In the genomic region with DNA sequence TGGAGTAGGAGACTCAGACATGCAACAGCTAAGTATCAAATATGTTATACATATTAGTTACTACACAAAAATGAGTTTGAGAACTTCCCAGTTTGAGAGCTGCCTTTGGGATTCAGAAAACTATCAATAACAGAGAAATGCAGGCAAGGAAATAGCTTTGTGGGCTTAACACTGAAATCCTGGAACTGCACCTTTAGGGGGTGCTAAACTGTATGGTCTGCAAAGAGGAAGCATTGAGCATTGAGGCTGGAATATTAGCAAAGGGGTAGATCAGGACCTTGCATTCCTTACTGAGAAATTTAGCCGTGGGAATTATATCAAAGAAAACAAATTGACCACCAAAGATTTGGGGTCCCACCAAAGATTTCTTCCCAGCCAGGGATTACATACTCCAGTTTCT, we compare ENCODE assay signal across 9 cellular contexts.
DNase-seq lines count a peak whose midpoint lies in the region; TF ChIP-seq lines count a peak whose summit lies in the region.
"Had no signal": no experiment of that assay in that cellular context is flagged by ENCODE, and none has a peak within 500 bp of the region (broad histone marks: within the 10 kb centered on the region; RNA-seq: fewer than 3 reads in every experiment).

No MANE protein-coding gene starts in this region.

- BruUV-seq in mammary epithelial cell (replicated peaks; lab: Mats Ljungman, UMichigan) = no TSS peak

- H3K27ac ChIP-seq in mammary epithelial cell (ENCODE audit: insufficient read depth, low read depth, low read length) = no peak overlapping the region
- no peak overlapping the region for H3K27ac ChIP-seq in stomach
- H3K27ac ChIP-seq in vagina = no peak overlapping the region

- H3K4me1 ChIP-seq in mammary epithelial cell (ENCODE audit: insufficient read depth, low read length) (no peaks in the 10 kb centered on the region), stomach (no peaks in the 10 kb centered on the region), vagina (no peaks in the 10 kb centered on the region)

- H3K79me2 ChIP-seq in mammary epithelial cell (ENCODE audit: insufficient read depth, low read length) = no peaks in the 10 kb centered on the region

- H3K9ac ChIP-seq in mammary epithelial cell (ENCODE audit: insufficient read depth, low read length) = no peak overlapping the region

- TF ChIP-seq EP300 in stomach (IDR thresholded peaks at IDR 0.05) = no peak

- CTCF ChIA-PET in mammary epithelial cell (lab: Charles Lee; ENCODE audit: low non-redundant PET) = no interaction called here

- H3K4me3 ChIP-seq in mammary epithelial cell (replicated peaks in 1 of 3; ENCODE audit: insufficient read depth in 1 of 3, low read depth in 2 of 3, low read length in 3 of 3) = no peak overlapping the region
- H3K4me3 ChIP-seq in retinal pigment epithelial cell (ENCODE audit: low read length) = no peak overlapping the region
- H3K4me3 ChIP-seq in stomach = no peak overlapping the region
- no peak overlapping the region for H3K4me3 ChIP-seq in vagina

- intact Hi-C loops in mammary epithelial cell (cut with micrococcal nuclease) (no loop called here), stomach (cut with DNase I; ENCODE audit: low total_unique reads) (no loop called here), vagina (cut with DNase I) (no loop called here)

- dilution Hi-C loops in mammary epithelial cell (cut with HindIII; ENCODE audit: low sequenced_read_pairs) = no loop called here

- H4K20me1 ChIP-seq in mammary epithelial cell (ENCODE audit: insufficient read depth, low read length) = no peaks in the 10 kb centered on the region

- H3K4me2 ChIP-seq in mammary epithelial cell (ENCODE audit: insufficient read depth, low read depth, low read length) = no peak overlapping the region

- H3K27me3 ChIP-seq in mammary epithelial cell (ENCODE audit: insufficient read depth, low read length) (no peaks in the 10 kb centered on the region), stomach (no peaks in the 10 kb centered on the region), vagina (no peaks in the 10 kb centered on the region)

- peak; percentile 43 to 44 for TF ChIP-seq CTCF in mammary epithelial cell (conservative IDR thresholded peaks at IDR 0.05 in 1 of 2, IDR thresholded peaks at IDR 0.05 in 1 of 2; ENCODE audit: extremely low read depth in 1 of 2, insufficient read depth in 1 of 2, low read depth in 1 of 2, low read length in 2 of 2)
- TF ChIP-seq CTCF in retinal pigment epithelial cell (conservative IDR thresholded peaks at IDR 0.05; ENCODE audit: low read depth, low read length) = peak; percentile 69
- no peak for TF ChIP-seq CTCF in stomach (IDR thresholded peaks at IDR 0.05)
- no peak for TF ChIP-seq CTCF in vagina (IDR thresholded peaks at IDR 0.05)

- no peak overlapping the region for H2AFZ ChIP-seq in mammary epithelial cell (ENCODE audit: low read depth, low read length)

- in situ Hi-C loops in mammary epithelial cell (cut with MboI; ENCODE audit: low sequenced_read_pairs in 2 of 2) = no loop called here

- TF ChIP-seq POLR2A in stomach (IDR thresholded peaks at IDR 0.05) = no peak
- no peak for TF ChIP-seq POLR2A in vagina (IDR thresholded peaks at IDR 0.05)

- DNase-seq in SIG-M5 treated with dmso at 0.1 percent for 504 hours (lab: John Stamatoyannopoulos, UW; ENCODE audit: unreplicated experiment) = peak; percentile 12
- no peak for DNase-seq in SIG-M5 (lab: John Stamatoyannopoulos, UW)
- peak; percentile 57 to 78 for DNase-seq in Kasumi-1 (lab: John Stamatoyannopoulos, UW)
- DNase-seq in mammary epithelial cell = peak; percentile 21
- DNase-seq in retinal pigment epithelial cell (ENCODE audit: low read depth) = no peak
- DNase-seq in DMS153 treated with DMSO at 0.1 percent for 48 hours (lab: John Stamatoyannopoulos, UW; ENCODE audit: unreplicated experiment) = no peak
- DNase-seq in stomach = no peak
- DNase-seq in vagina (ENCODE audit: extremely low spot score in 2 of 2) = no peak
- DNase-seq: stimulated activated naive CD8-positive, alpha-beta T cell treated with anti-CD3 and anti-CD28 coated beads, Interleukin-15, amount 100 ng/mL, for 72 hours had no signal

- 63% methylated on average over 1 of the region's 1 CpG for WGBS in mammary epithelial cell (ENCODE audit: low coverage, missing lambda C conversion rate)
- 53 to 69% (median 63%) methylated on average over 1 of the region's 1 CpG for WGBS in stomach, 5 donors

- H3K9me3 ChIP-seq in mammary epithelial cell (replicated peaks; ENCODE audit: insufficient read depth, low read length) (no peaks in the 10 kb centered on the region), stomach (peaks cover 0 to 2% (median under 1%) of the 10 kb centered on the region in 4 donors), vagina (no peaks in the 10 kb centered on the region)

- H3K36me3 ChIP-seq in mammary epithelial cell (ENCODE audit: insufficient read depth, low read length) = no peaks in the 10 kb centered on the region
- no peaks in the 10 kb centered on the region for H3K36me3 ChIP-seq in stomach
- H3K36me3 ChIP-seq in vagina = no peaks in the 10 kb centered on the region

Comparison
In these comparisons a context has a peak if more than half of its experiments do, and no peak if none do; other contexts are left out.
1. DNase-seq: peak in SIG-M5 treated with dmso at 0.1 percent for 504 hours (single experiment), Kasumi-1 (2 of 2) and mammary epithelial cell (single experiment); none in SIG-M5 (single experiment), retinal pigment epithelial cell (single experiment), DMS153 treated with DMSO at 0.1 percent for 48 hours (single experiment), stomach (single experiment) and vagina (0 of 2).
2. CTCF ChIP-seq: peak in mammary epithelial cell (2 of 2) and retinal pigment epithelial cell (single experiment); none in stomach (0 of 7) and vagina (0 of 3).